Comparison of ENCODE assay signal across 16 cellular contexts in genomic region chr10:50512214-50512595, GRCh38.
DNase-seq lines count a peak whose midpoint lies in the region; ATAC-seq, FAIRE-seq and TF ChIP-seq lines count a peak whose summit lies in the region.
"Had no signal": no experiment of that assay in that cellular context is flagged by ENCODE, and none has a peak within 500 bp of the region (broad histone marks: within the 10 kb centered on the region; RNA-seq: fewer than 3 reads in every experiment).

No MANE protein-coding gene starts in this region.

- no peak for TF ChIP-seq EP300 in A549 (IDR thresholded peaks at IDR 0.05)
- TF ChIP-seq EP300 in esophagus muscularis mucosa (IDR thresholded peaks at IDR 0.05): no peak

- H4K20me1 ChIP-seq in OCI-LY3 (ENCODE audit: insufficient read depth, low read length): no peaks in the 10 kb centered on the region

- no peak for DNase-seq in A549 (ENCODE audit: low read depth in 1 of 2, low spot score in 1 of 2)
- no peak for DNase-seq in esophagus muscularis mucosa (ENCODE audit: extremely low spot score)
- DNase-seq in stimulated activated CD4-positive, alpha-beta T cell treated with anti-CD3 and anti-CD28 coated beads, Interleukin-4, amount 100 ng/mL, for 24 hours: no peak
- no peak for DNase-seq in NCI-H2081 treated with DMSO at 0.1 percent for 48 hours (lab: John Stamatoyannopoulos, UW)
- DNase-seq: anterior cingulate cortex; C1 segment of cervical spinal cord; islet precursor cell; KG1; NCI-H2227 treated with DMSO at 0.1 percent for 48 hours; SHP77; stimulated activated CD4-positive, alpha-beta T cell treated with anti-CD3 and anti-CD28 coated beads, Interleukin-12 subunit alpha, Interleukin-12 subunit beta, amount 100 ng/mL, for 4 hours had no signal

- H3K9me3 ChIP-seq in A549 (no peaks in the 10 kb centered on the region), OCI-LY3 (ENCODE audit: insufficient read depth, low read length) (no peaks in the 10 kb centered on the region), esophagus muscularis mucosa (no peaks in the 10 kb centered on the region)

- POLR2A ChIA-PET in A549 (lab: Yijun Ruan, JAX): interaction anchor here (0.9 to 1.8 kb wide), 2 partner anchors 94 to 112 kb away, joined by 3 to 6 read pairs; no protein-coding TSS in a partner anchor

- H3K4me1 ChIP-seq in A549: peaks cover 30% of the 10 kb centered on the region
- peaks cover 77% of the 10 kb centered on the region for H3K4me1 ChIP-seq in OCI-LY3 (ENCODE audit: low read length)
- peaks cover 35 to 67% (median 54%) of the 10 kb centered on the region in 4 donors for H3K4me1 ChIP-seq in esophagus muscularis mucosa

- CTCF ChIA-PET in A549 (lab: Yijun Ruan, JAX): interaction anchor here (1.5 kb wide), 1 partner anchor 110 kb away, joined by 4 read pairs; no protein-coding TSS in a partner anchor

- no peak for TF ChIP-seq RAD21 in A549 (conservative IDR thresholded peaks at IDR 0.05 in 1 of 2, IDR thresholded peaks at IDR 0.05 in 1 of 2)

- H3K4me2 ChIP-seq in A549 (peak overlapping the region; percentile 52), OCI-LY3 (ENCODE audit: low read length) (peak overlapping the region; percentile 85)
- H3K4me2 ChIP-seq: neural progenitor cell had no signal

- H3K4me3 ChIP-seq in A549 (no peak overlapping the region), OCI-LY3 (ENCODE audit: low read length) (peak overlapping the region; percentile 57), esophagus muscularis mucosa (no peak overlapping the region)
- H3K4me3 ChIP-seq: neural progenitor cell had no signal

- peak; percentile 22 to 27; a peak in 2 of 6 replicates for ATAC-seq in A549
- peak; percentile 28 for ATAC-seq in GM19324 (IDR thresholded peaks at IDR 0.05; ENCODE audit: low FRiP score, unreplicated experiment)
- no peak for ATAC-seq in GM18858 (IDR thresholded peaks at IDR 0.05; ENCODE audit: unreplicated experiment)
- ATAC-seq in GM18873 (IDR thresholded peaks at IDR 0.05; ENCODE audit: low FRiP score, unreplicated experiment): no peak

- H3K27me3 ChIP-seq in OCI-LY3 (ENCODE audit: low read depth, low read length) (no peaks in the 10 kb centered on the region), esophagus muscularis mucosa (no peaks in the 10 kb centered on the region)
- H3K27me3 ChIP-seq: neural progenitor cell had no signal

- H3K36me3 ChIP-seq in OCI-LY3 (replicated peaks; ENCODE audit: low read depth, low read length): no peaks in the 10 kb centered on the region
- H3K36me3 ChIP-seq in esophagus muscularis mucosa: no peaks in the 10 kb centered on the region
- H3K36me3 ChIP-seq: neural progenitor cell had no signal

- WGBS in A549 (ENCODE audit: missing lambda C conversion rate): 59% methylated on average over 1 of the region's 1 CpG
- 64% methylated on average over 1 of the region's 1 CpG for WGBS in esophagus muscularis mucosa

- intact Hi-C loops in esophagus muscularis mucosa (cut with DNase I): no loop called here

- TF ChIP-seq CTCF in A549 (IDR thresholded peaks at IDR 0.05) (no peak), OCI-LY3 (IDR thresholded peaks at IDR 0.05; ENCODE audit: low read depth, low read length) (no peak), esophagus muscularis mucosa (IDR thresholded peaks at IDR 0.05) (no peak)

- H3K9ac ChIP-seq in OCI-LY3 (ENCODE audit: low read length): peak overlapping the region; percentile 74
- H3K9ac ChIP-seq: neural progenitor cell had no signal

- H3K27ac ChIP-seq in A549 (peak overlapping the region; percentile 12 to 32; a peak in 3 of 6 replicates), OCI-LY3 (ENCODE audit: low read length) (peak overlapping the region; percentile 99), esophagus muscularis mucosa (replicated peaks in 1 of 4) (peak overlapping the region; percentile 1 to 37 (median 15))
- H3K27ac ChIP-seq: neural progenitor cell had no signal

- H3K79me2 ChIP-seq in OCI-LY3 (ENCODE audit: low read length): peaks cover 24% of the 10 kb centered on the region

- no peak overlapping the region for H2AFZ ChIP-seq in OCI-LY3 (ENCODE audit: low read depth, low read length)
- H2AFZ ChIP-seq: neural progenitor cell had no signal

- TF ChIP-seq POLR2A in A549 (IDR thresholded peaks at IDR 0.05; ENCODE audit: low read length) (no peak), esophagus muscularis mucosa (IDR thresholded peaks at IDR 0.05; ENCODE audit: low read depth) (no peak)

- FAIRE-seq in A549 (lab: Jason Lieb, UNC): no peak

TF ChIP-seq in A549, 52 proteins besides CTCF, POLR2A, EP300 and RAD21:
- no peak for TF ChIP-seq CHD4 (IDR thresholded peaks at IDR 0.05; ENCODE audit: borderline replicate concordance)
- TF ChIP-seq, protein P1, sequence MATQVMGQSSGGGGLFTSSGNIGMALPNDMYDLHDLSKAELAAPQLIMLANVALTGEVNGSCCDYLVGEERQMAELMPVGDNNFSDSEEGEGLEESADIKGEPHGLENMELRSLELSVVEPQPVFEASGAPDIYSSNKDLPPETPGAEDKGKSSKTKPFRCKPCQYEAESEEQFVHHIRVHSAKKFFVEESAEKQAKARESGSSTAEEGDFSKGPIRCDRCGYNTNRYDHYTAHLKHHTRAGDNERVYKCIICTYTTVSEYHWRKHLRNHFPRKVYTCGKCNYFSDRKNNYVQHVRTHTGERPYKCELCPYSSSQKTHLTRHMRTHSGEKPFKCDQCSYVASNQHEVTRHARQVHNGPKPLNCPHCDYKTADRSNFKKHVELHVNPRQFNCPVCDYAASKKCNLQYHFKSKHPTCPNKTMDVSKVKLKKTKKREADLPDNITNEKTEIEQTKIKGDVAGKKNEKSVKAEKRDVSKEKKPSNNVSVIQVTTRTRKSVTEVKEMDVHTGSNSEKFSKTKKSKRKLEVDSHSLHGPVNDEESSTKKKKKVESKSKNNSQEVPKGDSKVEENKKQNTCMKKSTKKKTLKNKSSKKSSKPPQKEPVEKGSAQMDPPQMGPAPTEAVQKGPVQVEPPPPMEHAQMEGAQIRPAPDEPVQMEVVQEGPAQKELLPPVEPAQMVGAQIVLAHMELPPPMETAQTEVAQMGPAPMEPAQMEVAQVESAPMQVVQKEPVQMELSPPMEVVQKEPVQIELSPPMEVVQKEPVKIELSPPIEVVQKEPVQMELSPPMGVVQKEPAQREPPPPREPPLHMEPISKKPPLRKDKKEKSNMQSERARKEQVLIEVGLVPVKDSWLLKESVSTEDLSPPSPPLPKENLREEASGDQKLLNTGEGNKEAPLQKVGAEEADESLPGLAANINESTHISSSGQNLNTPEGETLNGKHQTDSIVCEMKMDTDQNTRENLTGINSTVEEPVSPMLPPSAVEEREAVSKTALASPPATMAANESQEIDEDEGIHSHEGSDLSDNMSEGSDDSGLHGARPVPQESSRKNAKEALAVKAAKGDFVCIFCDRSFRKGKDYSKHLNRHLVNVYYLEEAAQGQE (IDR thresholded peaks at IDR 0.05): no peak
- TF ChIP-seq JUN (IDR thresholded peaks at IDR 0.05): no peak
- no peak for TF ChIP-seq HOXA7 (CRISPR knock-in tag; IDR thresholded peaks at IDR 0.05)
- TF ChIP-seq SMC3 (IDR thresholded peaks at IDR 0.05): no peak
- TF ChIP-seq MAZ (IDR thresholded peaks at IDR 0.05; ENCODE audit: borderline replicate concordance, low read depth, low read length): no peak
- TF ChIP-seq RARB (CRISPR knock-in tag; IDR thresholded peaks at IDR 0.05): no peak
- no peak for TF ChIP-seq POLR2AphosphoS2 (conservative IDR thresholded peaks at IDR 0.05; ENCODE audit: low read length)
- no peak for TF ChIP-seq JUNB (IDR thresholded peaks at IDR 0.05)
- no peak for TF ChIP-seq CEBPB (IDR thresholded peaks at IDR 0.05)
- TF ChIP-seq ESRRA (IDR thresholded peaks at IDR 0.05; ENCODE audit: borderline replicate concordance, low read length): no peak

Comparison
In these comparisons a context has a peak if more than half of its experiments do, and no peak if none do; other contexts are left out.
1. ATAC-seq: peak in A549 (2 of 2) and GM19324 (single experiment); none in GM18858 (single experiment) and GM18873 (single experiment).
2. H3K27ac ChIP-seq: peak in every context shown above with its lines; median percentile 99 in OCI-LY3; 22 in A549; 15 in esophagus muscularis mucosa.